In the genomic region with DNA sequence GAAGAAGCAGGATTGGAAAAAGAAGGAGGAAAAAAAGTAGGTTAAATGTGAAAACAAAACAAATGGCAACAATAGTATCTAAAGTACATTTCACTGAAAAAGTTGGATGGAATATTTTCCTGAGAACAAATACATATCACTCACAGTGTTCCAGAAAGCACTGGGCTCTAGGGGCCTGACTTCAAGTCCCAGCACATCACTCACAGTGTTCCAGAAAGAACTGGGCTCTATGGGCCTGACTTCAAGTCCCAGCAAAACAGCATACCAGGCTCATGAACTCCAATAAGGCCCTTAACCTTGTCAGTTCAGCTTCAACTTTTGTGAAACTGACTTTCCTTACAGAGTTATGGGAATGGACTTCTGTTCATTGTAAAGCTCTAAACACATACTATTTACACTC, we compare ENCODE assay signal across 20 cellular contexts.
"Had no signal": no experiment of that assay in that cellular context is flagged by ENCODE, and none has a peak within 500 bp of the region (broad histone marks: within the 10 kb centered on the region; RNA-seq: fewer than 3 reads in every experiment).

No MANE protein-coding gene starts in this region.

- H3K9me3 Mint-ChIP-seq: activated naive CD4-positive, alpha-beta T cell treated with anti-CD3 and anti-CD28 coated beads for 36 hours; activated naive CD8-positive, alpha-beta T cell treated with anti-CD3 and anti-CD28 coated beads, Interleukin-2, amount 10 ng/mL, durations not matched to agents 7 days and 5 days; natural killer cell; stimulated activated memory B cell treated with anti-CD40 and anti-IgM and Interleukin-4, amounts not matched to agents 10 μg/mL and 1 μg/mL and 100 μg/mL, for 72 hours had no signal

- H3K27ac Mint-ChIP-seq: activated naive CD4-positive, alpha-beta T cell treated with anti-CD3 and anti-CD28 coated beads for 36 hours; activated naive CD8-positive, alpha-beta T cell treated with anti-CD3 and anti-CD28 coated beads, Interleukin-2, amount 10 ng/mL, durations not matched to agents 7 days and 5 days; natural killer cell; stimulated activated memory B cell treated with anti-CD40 and anti-IgM and Interleukin-4, amounts not matched to agents 10 μg/mL and 1 μg/mL and 100 μg/mL, for 72 hours had no signal

- H3K4me2 ChIP-seq: smooth muscle cell had no signal

- H3K27me3 Mint-ChIP-seq: stimulated activated memory B cell treated with anti-CD40 and anti-IgM and Interleukin-4, amounts not matched to agents 10 μg/mL and 1 μg/mL and 100 μg/mL, for 72 hours had no signal

- H3K36me3 Mint-ChIP-seq: activated naive CD8-positive, alpha-beta T cell treated with anti-CD3 and anti-CD28 coated beads, Interleukin-2, amount 10 ng/mL, durations not matched to agents 7 days and 5 days; natural killer cell; stimulated activated memory B cell treated with anti-CD40 and anti-IgM and Interleukin-4, amounts not matched to agents 10 μg/mL and 1 μg/mL and 100 μg/mL, for 72 hours had no signal

- ATAC-seq: esophagus mucosa; natural killer cell; psoas muscle; stimulated activated memory B cell treated with anti-CD40 and anti-IgM and Interleukin-4, amounts not matched to agents 10 μg/mL and 1 μg/mL and 100 μg/mL, for 72 hours had no signal

- H3K27me3 ChIP-seq: right lobe of liver, thyroid gland had no signal

- H3K4me3 Mint-ChIP-seq: activated naive CD4-positive, alpha-beta T cell treated with anti-CD3 and anti-CD28 coated beads for 36 hours; activated naive CD8-positive, alpha-beta T cell treated with anti-CD3 and anti-CD28 coated beads, Interleukin-2, amount 10 ng/mL, durations not matched to agents 7 days and 5 days; natural killer cell; stimulated activated memory B cell treated with anti-CD40 and anti-IgM and Interleukin-4, amounts not matched to agents 10 μg/mL and 1 μg/mL and 100 μg/mL, for 72 hours had no signal

- H3K4me1 ChIP-seq: psoas muscle had no signal

- H3K9me3 ChIP-seq: psoas muscle, right lobe of liver, thyroid gland had no signal

- H3K36me3 ChIP-seq: right lobe of liver, thyroid gland had no signal

- H3K4me1 Mint-ChIP-seq: activated naive CD8-positive, alpha-beta T cell treated with anti-CD3 and anti-CD28 coated beads, Interleukin-2, amount 10 ng/mL, durations not matched to agents 7 days and 5 days; natural killer cell; stimulated activated memory B cell treated with anti-CD40 and anti-IgM and Interleukin-4, amounts not matched to agents 10 μg/mL and 1 μg/mL and 100 μg/mL, for 72 hours had no signal

- H3K4me3 ChIP-seq: psoas muscle, right lobe of liver, smooth muscle cell, thyroid gland had no signal

- H3K27ac ChIP-seq: psoas muscle, right lobe of liver, thyroid gland had no signal

- DNase-seq: activated CD4-positive, alpha-beta T cell treated with anti-CD3 and anti-CD28 coated beads, Interleukin-2, amount 50 U/mL, for 4 hours; activated effector memory CD4-positive, alpha-beta T cell treated with Interleukin-2 at 50 U/mL for 16 hours; activated naive CD4-positive, alpha-beta T cell treated with anti-CD3 and anti-CD28 coated beads for 36 hours; activated naive CD8-positive, alpha-beta T cell treated with anti-CD3 and anti-CD28 coated beads, Interleukin-2, amount 10 ng/mL, durations not matched to agents 7 days and 5 days; activated T-cell treated with anti-CD3 and anti-CD28 coated beads, Interleukin-2, amount 50 U/mL, for 48 hours; amniotic stem cell; caudate nucleus; dermis blood vessel endothelial cell; effector CD8-positive, alpha-beta T cell; foreskin melanocyte; kidney; natural killer cell; psoas muscle; right lobe of liver; stimulated activated CD4-positive, alpha-beta T cell treated with anti-CD3 and anti-CD28 coated beads, Interleukin-15, amount 100 ng/mL, for 24 hours; T-helper 1 cell; thyroid gland had no signal
